ENCODE assay signal across 8 cellular contexts in the genomic region with DNA sequence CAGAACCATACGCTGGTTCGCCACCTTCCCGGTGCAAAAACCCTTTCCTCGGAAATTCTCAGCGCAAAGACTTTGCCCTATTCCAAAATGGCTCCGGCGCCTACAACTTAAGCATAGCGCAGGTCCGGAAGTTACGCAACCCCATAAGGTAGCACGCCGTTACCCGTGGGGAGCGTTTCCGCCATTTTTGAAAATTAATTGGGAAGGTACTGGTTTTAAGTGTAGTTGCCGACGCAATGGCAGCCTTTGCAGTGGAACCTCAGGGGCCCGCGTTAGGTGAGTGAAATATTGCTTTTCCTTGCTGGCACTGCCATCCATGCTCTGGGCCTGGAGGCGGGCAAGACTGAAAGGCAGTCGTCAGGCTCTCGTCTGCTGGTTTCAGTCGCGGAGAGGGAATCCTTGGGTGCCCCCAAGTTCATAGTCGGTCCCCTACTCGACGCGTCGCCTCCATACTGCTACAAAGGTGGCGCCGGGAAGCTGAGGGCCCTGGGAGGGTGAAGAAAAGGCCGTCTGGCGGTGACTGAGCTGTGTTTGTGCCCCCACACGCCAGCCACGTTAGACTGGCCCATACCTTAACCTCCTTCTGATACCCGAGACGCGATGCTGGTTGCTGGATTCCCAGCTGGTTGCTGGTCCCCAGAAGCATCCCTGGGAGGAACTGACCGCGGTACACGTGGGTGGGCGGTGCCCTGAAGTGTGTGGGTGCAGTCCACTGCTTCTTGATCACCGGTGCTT. TPM values are rescaled to one million over a fixed set of nuclear protein-coding genes. Genes with fewer than 3 reads are reported as not detected.
DNase-seq lines count a peak whose midpoint lies in the region; ATAC-seq and TF ChIP-seq lines count a peak whose summit lies in the region.

A gene with protein sequence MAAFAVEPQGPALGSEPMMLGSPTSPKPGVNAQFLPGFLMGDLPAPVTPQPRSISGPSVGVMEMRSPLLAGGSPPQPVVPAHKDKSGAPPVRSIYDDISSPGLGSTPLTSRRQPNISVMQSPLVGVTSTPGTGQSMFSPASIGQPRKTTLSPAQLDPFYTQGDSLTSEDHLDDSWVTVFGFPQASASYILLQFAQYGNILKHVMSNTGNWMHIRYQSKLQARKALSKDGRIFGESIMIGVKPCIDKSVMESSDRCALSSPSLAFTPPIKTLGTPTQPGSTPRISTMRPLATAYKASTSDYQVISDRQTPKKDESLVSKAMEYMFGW (plus strand): TSS at position 222 of the 735 bp plus-strand sequence. CDS start 15 bp downstream, at position 237.

- H3K36me3 ChIP-seq in CD4-positive, alpha-beta memory T cell (ENCODE audit: insufficient read depth, low read length) = peaks cover 5% of the 10 kb centered on the region
- no peaks in the 10 kb centered on the region for H3K36me3 ChIP-seq in lung (ENCODE audit: control insufficient read depth in 2 of 2, insufficient read depth in 2 of 2, low read length in 2 of 2)

- no peak for TF ChIP-seq CTCF in lung (IDR thresholded peaks at IDR 0.05; ENCODE audit: control extremely low read depth, extremely low read depth)

- H3K4me3 ChIP-seq in CD4-positive, alpha-beta memory T cell (ENCODE audit: low read length in 2 of 2) = peak within 1 kb of the TSS; percentile 85 to 94
- peak within 1 kb of the TSS; percentile 95 for H3K4me3 ChIP-seq in lung

- POLR2A ChIA-PET in CD4-positive, alpha-beta memory T cell (lab: Charles Lee; ENCODE audit: partially characterized antibody) = interaction anchor here (0.9 to 2.3 kb wide), 4 partner anchors 45 to 87 kb away, joined by 3 to 11 read pairs (median 6); a partner anchor contains a TSS

- peak within 1 kb of the TSS; percentile 73 for H3K27ac ChIP-seq in CD4-positive, alpha-beta memory T cell (ENCODE audit: low read depth, low read length)
- peak within 1 kb of the TSS; percentile 70 to 97 for H3K27ac ChIP-seq in lung (ENCODE audit: low read depth in 1 of 2, low read length in 1 of 2)

- peaks cover 24% of the 10 kb centered on the region for H3K4me1 ChIP-seq in CD4-positive, alpha-beta memory T cell (ENCODE audit: insufficient read depth, low read length)
- H3K4me1 ChIP-seq in lung (ENCODE audit: control insufficient read depth in 2 of 2, insufficient read depth in 2 of 2, low read length in 2 of 2) = peaks cover 0 to 6% of the 10 kb centered on the region in 2 donors

- WGBS in lung, 2 donors = 0 to 1% methylated on average over 43 of the region's 43 CpGs

- H3K9me3 ChIP-seq in CD4-positive, alpha-beta memory T cell (ENCODE audit: control insufficient read depth in 1 of 2, low read length in 2 of 2) = no peaks in the 10 kb centered on the region
- peaks cover 0 to 2% of the 10 kb centered on the region in 2 donors for H3K9me3 ChIP-seq in lung (ENCODE audit: control insufficient read depth in 2 of 2, insufficient read depth in 1 of 2, low read length in 1 of 2)

- peak; percentile 84 for ATAC-seq in GM19467 (IDR thresholded peaks at IDR 0.05; ENCODE audit: unreplicated experiment)
- ATAC-seq in lung (ENCODE audit: insufficient read depth, low FRiP score) = peak; percentile 96

- peaks cover 6% of the 10 kb centered on the region in 2 donors for H3K27me3 Mint-ChIP-seq in CD4-positive, alpha-beta memory T cell

- peaks cover 6 to 16% of the 10 kb centered on the region in 2 donors for H3K36me3 Mint-ChIP-seq in CD4-positive, alpha-beta memory T cell

- peaks cover 0 to under 1% (median 0%) of the 10 kb centered on the region in 8 donors for H3K9me3 Mint-ChIP-seq in CD4-positive, alpha-beta memory T cell

- H3K4me3 Mint-ChIP-seq in CD4-positive, alpha-beta memory T cell = peak within 1 kb of the TSS; percentile 93 to 98 (median 96)

- peak within 1 kb of the TSS; percentile 97 to 98 (median 98) for H3K27ac Mint-ChIP-seq in CD4-positive, alpha-beta memory T cell

- DNase-seq in CD4-positive, alpha-beta memory T cell = peak; percentile 85 to 87 (median 87)
- peak; percentile 76 for DNase-seq in HS-27A (ENCODE audit: low read depth)
- peak; percentile 5 for DNase-seq in NK-92 (lab: John Stamatoyannopoulos, UW; ENCODE audit: unreplicated experiment)
- DNase-seq in activated CD8-positive, alpha-beta memory T cell treated with anti-CD3 and anti-CD28 coated beads for 1 hour (ENCODE audit: extremely low read depth in 1 of 2, low read depth in 1 of 2) = peak; percentile 65 to 71
- peak; percentile 79 for DNase-seq in effector CD8-positive, alpha-beta T cell (lab: John Stamatoyannopoulos, UW)
- DNase-seq in lung (ENCODE audit: low spot score) = peak; percentile 88
- DNase-seq in stimulated activated CD4-positive, alpha-beta T cell treated with anti-CD3 and anti-CD28 coated beads, TNF-alpha, amount 100 ng/mL, for 4 hours (ENCODE audit: low read depth in 3 of 3) = peak; percentile 68 to 74 (median 72)

- no peaks in the 10 kb centered on the region for H3K27me3 ChIP-seq in CD4-positive, alpha-beta memory T cell (ENCODE audit: insufficient read depth, low read length)
- H3K27me3 ChIP-seq in lung (ENCODE audit: control insufficient read depth, insufficient read depth) = no peaks in the 10 kb centered on the region

- H3K4me1 Mint-ChIP-seq in CD4-positive, alpha-beta memory T cell = peaks cover 18 to 36% (median 31%) of the 10 kb centered on the region in 4 donors

- intact Hi-C loops in CD4-positive, alpha-beta memory T cell (cut with micrococcal nuclease) = loop anchor here (1.0 kb wide), 3 partner anchors 46 to 408 kb away; a partner anchor contains a TSS

- CTCF ChIA-PET in CD4-positive, alpha-beta memory T cell (lab: Charles Lee; ENCODE audit: partially characterized antibody) = interaction anchor here (0.9 to 1.3 kb wide), 3 partner anchors 46 to 87 kb away, joined by 3 to 4 read pairs (median 3); a partner anchor contains a TSS

RNA-seq across cellular contexts. Expression of the gene that starts here (rescaled TPM):
- 10 to 100 TPM; 15.9 to 24.0 TPM for total RNA-seq in CD4-positive, alpha-beta memory T cell
- polyA plus RNA-seq in CD4-positive, alpha-beta memory T cell = 1 to 10 TPM; 5.1 to 8.7 TPM
- 10 to 100 TPM; 14.5 to 28.0 TPM for total RNA-seq in lung
- polyA plus RNA-seq in lung = 10 to 100 TPM in 1 of 2 donors, 1 to 10 TPM in 1; 9.5 to 10.2 TPM

Comparison
In these comparisons a context has a peak if more than half of its experiments do, and no peak if none do; other contexts are left out.
1. Peak in every context shown above with its lines: DNase-seq, ATAC-seq, H3K4me3 ChIP-seq and H3K27ac ChIP-seq.
2. DNase-seq: peak in every context shown above with its lines; median percentile 88 in lung; 87 in CD4-positive, alpha-beta memory T cell; 79 in effector CD8-positive, alpha-beta T cell; 76 in HS-27A; 72 in stimulated activated CD4-positive, alpha-beta T cell treated with anti-CD3 and anti-CD28 coated beads, TNF-alpha, amount 100 ng/mL, for 4 hours; 68 in activated CD8-positive, alpha-beta memory T cell treated with anti-CD3 and anti-CD28 coated beads for 1 hour; 5 in NK-92.